Comparison of ENCODE assay signal across 9 cellular contexts in genomic region chr21:42466700-42467612, GRCh38. TPM values are rescaled to one million over a fixed set of nuclear protein-coding genes. Genes with fewer than 3 reads are reported as not detected.
DNase-seq lines count a peak whose midpoint lies in the region; ATAC-seq and TF ChIP-seq lines count a peak whose summit lies in the region.
"Had no signal": no experiment of that assay in that cellular context is flagged by ENCODE, and none has a peak within 500 bp of the region (broad histone marks: within the 10 kb centered on the region; RNA-seq: fewer than 3 reads in every experiment).

No MANE protein-coding gene starts in this region.

- H3K27me3 Mint-ChIP-seq in brain: no peaks in the 10 kb centered on the region

- H3K4me3 Mint-ChIP-seq in brain: no peak overlapping the region
- H3K4me3 Mint-ChIP-seq: activated T-cell treated with anti-CD3 and anti-CD28 coated beads, Interleukin-2, amount 50 U/mL, for 72 hours had no signal

- peak; percentile 19 to 20 for DNase-seq in activated T-cell treated with anti-CD3 and anti-CD28 coated beads, Interleukin-2, amount 50 U/mL, for 48 hours
- DNase-seq in activated T-cell treated with anti-CD3 and anti-CD28 coated beads, Interleukin-2, amount 50 U/mL, for 1 hour: no peak
- DNase-seq in NCI-H1092 treated with DMSO at 0.1 percent for 48 hours (lab: John Stamatoyannopoulos, UW) (peak; percentile 45), midbrain (lab: John Stamatoyannopoulos, UW) (peak; percentile 2), HK-2 (ENCODE audit: unreplicated experiment) (no peak)
- DNase-seq in activated CD4-positive, alpha-beta T cell treated with anti-CD3 and anti-CD28 coated beads, Interleukin-2, amount 50 U/mL, for 1 hour: no peak

- H3K9me3 Mint-ChIP-seq in brain: peaks cover 0 to 3% (median 0%) of the 10 kb centered on the region in 5 experiments

- peaks cover 37% of the 10 kb centered on the region for H3K4me1 Mint-ChIP-seq in brain

- no peak for ATAC-seq in GM21529 (IDR thresholded peaks at IDR 0.05; ENCODE audit: unreplicated experiment)

- peak in 1 of 2 experiments; percentile 17 for TF ChIP-seq CTCF in brain (conservative IDR thresholded peaks at IDR 0.05)

- peak overlapping the region; percentile 2 to 67 (median 66) for H3K27ac Mint-ChIP-seq in brain
- H3K27ac Mint-ChIP-seq: activated T-cell treated with anti-CD3 and anti-CD28 coated beads, Interleukin-2, amount 50 U/mL, for 72 hours had no signal

- no peaks in the 10 kb centered on the region for H3K36me3 Mint-ChIP-seq in brain

RNA-seq across cellular contexts. Expression of gene RSPH1, which starts 29.1 kb away (rescaled TPM):
- polyA plus RNA-seq in brain (ENCODE audit: insufficient read depth, low read depth, low replicate concordance): 9.1 TPM

RNA-seq across cellular contexts. Expression of gene SLC37A1, which starts 46.7 kb away (rescaled TPM):
- polyA plus RNA-seq in brain (ENCODE audit: insufficient read depth, low read depth, low replicate concordance): 36.1 TPM

Comparison
In these comparisons a context has a peak if more than half of its experiments do, and no peak if none do; other contexts are left out.
1. DNase-seq: peak in activated T-cell treated with anti-CD3 and anti-CD28 coated beads, Interleukin-2, amount 50 U/mL, for 48 hours (2 of 2), NCI-H1092 treated with DMSO at 0.1 percent for 48 hours (single experiment) and midbrain (single experiment); none in activated T-cell treated with anti-CD3 and anti-CD28 coated beads, Interleukin-2, amount 50 U/mL, for 1 hour (single experiment), activated CD4-positive, alpha-beta T cell treated with anti-CD3 and anti-CD28 coated beads, Interleukin-2, amount 50 U/mL, for 1 hour (single experiment) and HK-2 (single experiment).